In genomic region chr13:20924758-20925394, GRCh38 we compare ENCODE assay signal across 8 cellular contexts. TPM values are rescaled to one million over a fixed set of nuclear protein-coding genes. Genes with fewer than 3 reads are reported as not detected.
DNase-seq lines count a peak whose midpoint lies in the region; ATAC-seq and TF ChIP-seq lines count a peak whose summit lies in the region.

No MANE protein-coding gene starts in this region.

- 30 to 32% methylated on average over 3 of the region's 3 CpGs for WGBS in testis, 2 donors

- H3K4me1 ChIP-seq in KMS-11 (ENCODE audit: low read depth, poor library complexity, severe bottlenecking): no peaks in the 10 kb centered on the region
- H3K4me1 ChIP-seq in testis: no peaks in the 10 kb centered on the region

- no peaks in the 10 kb centered on the region for H3K9me3 ChIP-seq in testis

- H3K4me3 ChIP-seq in KMS-11 (IDR thresholded peaks at IDR 0.05; ENCODE audit: insufficient read depth, low read depth, low read length): no peak overlapping the region
- no peak overlapping the region for H3K4me3 ChIP-seq in foreskin fibroblast (ENCODE audit: low read depth in 1 of 2, low read length in 2 of 2)
- no peak overlapping the region for H3K4me3 ChIP-seq in testis

- H4K20me1 ChIP-seq in KMS-11 (ENCODE audit: insufficient read depth): no peaks in the 10 kb centered on the region

- H3K27me3 ChIP-seq in KMS-11 (ENCODE audit: insufficient read depth, low read depth): no peaks in the 10 kb centered on the region
- no peaks in the 10 kb centered on the region for H3K27me3 ChIP-seq in testis

- no peaks in the 10 kb centered on the region for H3K79me2 ChIP-seq in KMS-11 (ENCODE audit: insufficient read depth, low read depth)

- H3K27ac ChIP-seq in KMS-11: no peak overlapping the region
- no peak overlapping the region for H3K27ac ChIP-seq in testis

- H3K9ac ChIP-seq in KMS-11: no peak overlapping the region

- peak; percentile 77 for TF ChIP-seq CTCF in KMS-11 (conservative IDR thresholded peaks at IDR 0.05; ENCODE audit: low read depth, low read length)
- peak; percentile 75 for TF ChIP-seq CTCF in foreskin fibroblast (IDR thresholded peaks at IDR 0.05; ENCODE audit: low read depth, low read length)
- TF ChIP-seq CTCF in testis (IDR thresholded peaks at IDR 0.05): peak; percentile 19 to 66 (median 58)

- intact Hi-C loops in testis (cut with DNase I; ENCODE audit: low total_unique reads): loop anchor here (10.0 kb wide), 2 partner anchors 210 to 430 kb away; no protein-coding TSS in a partner anchor

- H3K36me3 ChIP-seq in KMS-11 (ENCODE audit: insufficient read depth): no peaks in the 10 kb centered on the region
- no peaks in the 10 kb centered on the region for H3K36me3 ChIP-seq in testis (ENCODE audit: low read depth, missing control alignments)

- no peak for ATAC-seq in GM21367 (IDR thresholded peaks at IDR 0.05; ENCODE audit: unreplicated experiment)

- H2AFZ ChIP-seq in KMS-11 (ENCODE audit: low read depth): no peak overlapping the region

- DNase-seq in COR-L47 (lab: John Stamatoyannopoulos, UW): peak; percentile 83
- DNase-seq in RPMI7951 (ENCODE audit: low read depth): peak; percentile 66
- peak; percentile 32 for DNase-seq in activated T-helper 1 cell treated with Interleukin-2 at 50 U/mL for 16 hours (ENCODE audit: low read depth)
- DNase-seq in foreskin fibroblast: peak; percentile 67 to 88
- DNase-seq in nucleus accumbens (lab: John Stamatoyannopoulos, UW): peak in 53 of 56 donors; percentile 1 to 93 (median 49)
- DNase-seq in testis: peak; percentile 93

- TF ChIP-seq POLR2A in testis (IDR thresholded peaks at IDR 0.05): no peak

- no peak overlapping the region for H3K4me2 ChIP-seq in KMS-11

RNA-seq across cellular contexts. Expression of gene XPO4, which starts 22.3 kb away (rescaled TPM):
- total RNA-seq in RPMI7951 (2014; rRNA removed; shearing (Covaris generic)): 15.4 and 16.0 TPM in 2 replicates
- 10 to 100 TPM; 27.6 to 31.4 TPM for total RNA-seq in testis
- polyA plus RNA-seq in testis (ENCODE audit: insufficient read depth, low read depth, low replicate concordance): 13.0 TPM

Comparison
In these comparisons a context has a peak if more than half of its experiments do, and no peak if none do; other contexts are left out.
1. DNase-seq: peak in every context shown above with its lines; median percentile 93 in testis; 83 in COR-L47; 78 in foreskin fibroblast; 66 in RPMI7951; 49 in nucleus accumbens; 32 in activated T-helper 1 cell treated with Interleukin-2 at 50 U/mL for 16 hours.